8 cellular contexts compared by ENCODE assay signal in genomic region chr10:122375761-122376160, GRCh38. TPM values are rescaled to one million over a fixed set of nuclear protein-coding genes. Genes with fewer than 3 reads are reported as not detected.
DNase-seq lines count a peak whose midpoint lies in the region; ATAC-seq lines count a peak whose summit lies in the region.

No MANE protein-coding gene starts in this region.

- H3K27ac ChIP-seq in HUES64 (ENCODE audit: low read depth, low read length), result no peak overlapping the region

- 29% methylated on average over 3 of the region's 3 CpGs for WGBS in HUES64

- peak overlapping the region; percentile 93 for H3K27ac Mint-ChIP-seq in activated naive CD8-positive, alpha-beta T cell treated with anti-CD3 and anti-CD28 coated beads, Interleukin-2, amount 10 ng/mL, durations not matched to agents 7 days and 5 days
- peak overlapping the region; percentile 97 for H3K27ac Mint-ChIP-seq in stimulated activated effector memory CD8-positive, alpha-beta T cell treated with anti-CD3 and anti-CD28 coated beads, Interleukin-12 subunit alpha, Interleukin-12 subunit beta, amount 100 ng/mL, for 72 hours

- ATAC-seq in activated naive CD8-positive, alpha-beta T cell treated with anti-CD3 and anti-CD28 coated beads, Interleukin-2, amount 10 ng/mL, durations not matched to agents 7 days and 5 days (ENCODE audit: low read depth), result no peak
- ATAC-seq in stimulated activated effector memory CD8-positive, alpha-beta T cell treated with anti-CD3 and anti-CD28 coated beads, Interleukin-12 subunit alpha, Interleukin-12 subunit beta, amount 100 ng/mL, for 72 hours, result no peak
- ATAC-seq in GM18867 (IDR thresholded peaks at IDR 0.05; ENCODE audit: unreplicated experiment), result no peak

- peaks cover 9% of the 10 kb centered on the region for H3K4me1 ChIP-seq in HUES64 (ENCODE audit: insufficient read depth, low read length)

- H3K4me1 Mint-ChIP-seq in activated naive CD8-positive, alpha-beta T cell treated with anti-CD3 and anti-CD28 coated beads, Interleukin-2, amount 10 ng/mL, durations not matched to agents 7 days and 5 days, result peaks cover 25% of the 10 kb centered on the region
- peaks cover 40% of the 10 kb centered on the region for H3K4me1 Mint-ChIP-seq in stimulated activated effector memory CD8-positive, alpha-beta T cell treated with anti-CD3 and anti-CD28 coated beads, Interleukin-12 subunit alpha, Interleukin-12 subunit beta, amount 100 ng/mL, for 72 hours

- POLR2A ChIA-PET in activated naive CD8-positive, alpha-beta T cell treated with anti-CD3 and anti-CD28 coated beads, Interleukin-2, amount 10 ng/mL, durations not matched to agents 7 days and 5 days (lab: Charles Lee), result interaction anchor here (2.5 kb wide), 1 partner anchor 44 kb away, joined by 14 read pairs; no protein-coding TSS in a partner anchor

- peak overlapping the region; percentile 79; the same call in 1 of the 2 replicates for H3K9ac ChIP-seq in HUES64 (ENCODE audit: low read depth, low read length)

- peak overlapping the region; percentile 93 for H3K4me3 Mint-ChIP-seq in activated naive CD8-positive, alpha-beta T cell treated with anti-CD3 and anti-CD28 coated beads, Interleukin-2, amount 10 ng/mL, durations not matched to agents 7 days and 5 days
- H3K4me3 Mint-ChIP-seq in stimulated activated effector memory CD8-positive, alpha-beta T cell treated with anti-CD3 and anti-CD28 coated beads, Interleukin-12 subunit alpha, Interleukin-12 subunit beta, amount 100 ng/mL, for 72 hours, result peak overlapping the region; percentile 90

- H3K4me3 ChIP-seq in HUES64 (ENCODE audit: low read length) (peak overlapping the region; percentile 61), iPS-18c (ENCODE audit: insufficient read depth, low read depth, low read length) (peak overlapping the region; percentile 87)

- peaks cover 12% of the 10 kb centered on the region for H3K36me3 Mint-ChIP-seq in activated naive CD8-positive, alpha-beta T cell treated with anti-CD3 and anti-CD28 coated beads, Interleukin-2, amount 10 ng/mL, durations not matched to agents 7 days and 5 days
- H3K36me3 Mint-ChIP-seq in stimulated activated effector memory CD8-positive, alpha-beta T cell treated with anti-CD3 and anti-CD28 coated beads, Interleukin-12 subunit alpha, Interleukin-12 subunit beta, amount 100 ng/mL, for 72 hours, result peaks cover 7% of the 10 kb centered on the region

- no peak for DNase-seq in activated naive CD8-positive, alpha-beta T cell treated with anti-CD3 and anti-CD28 coated beads, Interleukin-2, amount 10 ng/mL, durations not matched to agents 7 days and 5 days
- DNase-seq in stimulated activated effector memory CD8-positive, alpha-beta T cell treated with anti-CD3 and anti-CD28 coated beads, Interleukin-12 subunit alpha, Interleukin-12 subunit beta, amount 100 ng/mL, for 72 hours (ENCODE audit: low spot score in 2 of 2), result no peak
- no peak for DNase-seq in posterior cingulate gyrus
- DNase-seq in NCI-H748 treated with DMSO at 0.1 percent for 48 hours (lab: John Stamatoyannopoulos, UW), result no peak
- DNase-seq in NCI-H1694 (lab: John Stamatoyannopoulos, UW), result no peak

- no peaks in the 10 kb centered on the region for H3K36me3 ChIP-seq in HUES64 (ENCODE audit: insufficient read depth, low read length)

- H3K9me3 ChIP-seq in HUES64 (ENCODE audit: insufficient read depth, low read depth, low read length) (no peaks in the 10 kb centered on the region), iPS-18c (ENCODE audit: control insufficient read depth, insufficient read depth, low read length) (no peaks in the 10 kb centered on the region)

- peaks cover 2% of the 10 kb centered on the region for H3K9me3 Mint-ChIP-seq in activated naive CD8-positive, alpha-beta T cell treated with anti-CD3 and anti-CD28 coated beads, Interleukin-2, amount 10 ng/mL, durations not matched to agents 7 days and 5 days
- H3K9me3 Mint-ChIP-seq in stimulated activated effector memory CD8-positive, alpha-beta T cell treated with anti-CD3 and anti-CD28 coated beads, Interleukin-12 subunit alpha, Interleukin-12 subunit beta, amount 100 ng/mL, for 72 hours, result no peaks in the 10 kb centered on the region

- peaks cover 15% of the 10 kb centered on the region for H3K27me3 ChIP-seq in HUES64 (ENCODE audit: insufficient read depth, low read length)

- peaks cover 27% of the 10 kb centered on the region for H3K27me3 Mint-ChIP-seq in activated naive CD8-positive, alpha-beta T cell treated with anti-CD3 and anti-CD28 coated beads, Interleukin-2, amount 10 ng/mL, durations not matched to agents 7 days and 5 days

- intact Hi-C loops in posterior cingulate gyrus (cut with DNase I), result loop anchor here (5.0 to 10.0 kb wide), 2 partner anchors 89 to 448 kb away; partner anchors contain the start of genes ATE1 and HTRA1

RNA-seq across cellular contexts. Expression of gene PLEKHA1, which starts 1.3 kb away (rescaled TPM):
- 18.5 TPM for polyA plus RNA-seq in HUES64 (2013, experiment 1 of 2)
- 19.3 TPM for polyA plus RNA-seq in HUES64 (2013, experiment 2 of 2)
- 10 to 100 TPM; 26.6 to 29.2 TPM for total RNA-seq in activated naive CD8-positive, alpha-beta T cell treated with anti-CD3 and anti-CD28 coated beads, Interleukin-2, amount 10 ng/mL, durations not matched to agents 7 days and 5 days
